Comparison of ENCODE assay signal across 8 cellular contexts in the genomic region with DNA sequence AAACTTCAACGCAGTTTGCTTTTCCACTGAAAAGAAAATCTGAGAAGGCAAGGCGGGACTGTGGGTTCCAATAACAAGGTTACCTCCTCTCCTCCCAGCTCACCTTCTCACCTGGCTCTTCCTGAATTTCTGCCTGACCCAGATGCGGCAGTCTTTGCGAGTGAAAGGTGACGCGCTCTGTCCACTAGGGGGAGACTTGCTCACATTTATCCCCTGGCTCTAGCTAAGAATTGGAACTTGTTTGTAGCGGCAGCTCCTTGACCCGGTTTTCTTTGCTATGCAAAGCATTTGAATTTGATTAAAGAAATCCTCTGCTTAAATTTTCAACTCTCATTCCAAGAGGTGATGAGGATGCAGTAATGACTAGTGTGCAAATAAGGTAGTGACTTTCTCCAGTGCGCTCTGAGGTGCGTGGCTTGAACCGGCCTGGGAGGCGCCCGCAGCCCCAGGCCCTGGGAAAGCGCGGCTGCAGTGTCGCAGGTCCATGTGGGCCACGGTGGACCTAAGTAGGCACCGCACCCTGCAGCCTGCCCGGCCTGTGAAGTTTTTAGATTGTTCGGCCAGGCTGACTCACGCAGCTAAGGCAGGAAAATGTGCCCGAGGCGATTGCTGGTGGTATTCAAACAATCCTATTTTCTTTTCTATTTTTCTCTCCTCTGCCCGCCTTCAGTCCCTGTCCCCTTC.
A peak's percentile ranks its signal among the peaks of the same experiment; 100 is the strongest.
DNase-seq lines count a peak whose midpoint lies in the region; ATAC-seq lines count a peak whose summit lies in the region.

No MANE protein-coding gene starts in this region.

- peak; percentile 94 for ATAC-seq in HG02642 (IDR thresholded peaks at IDR 0.05; ENCODE audit: poor library complexity, unreplicated experiment)
- peak; percentile 85 to 87 for ATAC-seq in left cardiac atrium

- intact Hi-C loops in left cardiac atrium (cut with DNase I), result loop anchor here (5.0 to 10.0 kb wide), 3 partner anchors 106 to 276 kb away; no protein-coding TSS in a partner anchor

- in situ Hi-C loops in SK-MEL-5 (cut with HindIII; ENCODE audit: low pct_unique_long_range_greater_than_20kb, low sequenced_read_pairs), result no loop called here

- peak; percentile 5 for DNase-seq in activated gamma-delta T cell treated with Interleukin-2 at 50 U/mL for 16 hours
- DNase-seq in activated gamma-delta T cell (lab: John Stamatoyannopoulos, UW), result no peak
- DNase-seq in NAMALWA (ENCODE audit: low spot score), result peak; percentile 72
- peak; percentile 84 for DNase-seq in SK-MEL-5 (ENCODE audit: low read depth, low spot score)
- DNase-seq in amniotic epithelial cell (ENCODE audit: low read depth), result peak; percentile 64
- peak; percentile 51 for DNase-seq in left cardiac atrium
- peak; percentile 31 for DNase-seq in putamen (ENCODE audit: low spot score)
